Comparison of ENCODE assay signal across 24 cellular contexts in genomic region chr10:122839505-122839904, GRCh38. TPM values are rescaled to one million over a fixed set of nuclear protein-coding genes. Genes with fewer than 3 reads are reported as not detected.
A peak's percentile ranks its signal among the peaks of the same experiment; 100 is the strongest.
DNase-seq lines count a peak whose midpoint lies in the region; ATAC-seq, FAIRE-seq and TF ChIP-seq lines count a peak whose summit lies in the region.
"Had no signal": no experiment of that assay in that cellular context is flagged by ENCODE, and none has a peak within 500 bp of the region (broad histone marks: within the 10 kb centered on the region; RNA-seq: fewer than 3 reads in every experiment).

No MANE protein-coding gene starts in this region.

- no peaks in the 10 kb centered on the region; a peak in 1 of 5 replicates for H3K4me1 ChIP-seq in K562 (replicated peaks in 1 of 2; ENCODE audit: control insufficient read depth in 2 of 2, insufficient read depth in 2 of 2, low read length in 2 of 2)
- H3K4me1 ChIP-seq in MM.1S (ENCODE audit: low read length), result no peaks in the 10 kb centered on the region
- H3K4me1 ChIP-seq: A549; BLaER1 treated with 17β-estradiol and CSF1 and Interleukin-3, amounts not matched to agents 10 nM and 100 nM had no signal

- POLR2A ChIA-PET in activated naive CD8-positive, alpha-beta T cell treated with anti-CD3 and anti-CD28 coated beads, Interleukin-2, amount 10 ng/mL, durations not matched to agents 7 days and 5 days (lab: Charles Lee), result no interaction called here
- POLR2A ChIA-PET in K562 (lab: Yijun Ruan, JAX), result no interaction called here

- no peaks in the 10 kb centered on the region for H4K20me1 ChIP-seq in K562 (replicated peaks; ENCODE audit: control insufficient read depth, insufficient read depth, low read length)
- no peaks in the 10 kb centered on the region for H4K20me1 ChIP-seq in MM.1S (ENCODE audit: insufficient read depth, low read length)
- H4K20me1 ChIP-seq: BLaER1 treated with 17β-estradiol and CSF1 and Interleukin-3, amounts not matched to agents 10 nM and 100 nM had no signal

- FAIRE-seq in K562 (lab: Jason Lieb, UNC), result no peak
- FAIRE-seq: A549, GM12892, GM18507 had no signal

- peaks cover 52% of the 10 kb centered on the region for H3K36me3 Mint-ChIP-seq in activated naive CD8-positive, alpha-beta T cell treated with anti-CD3 and anti-CD28 coated beads, Interleukin-2, amount 10 ng/mL, durations not matched to agents 7 days and 5 days
- peaks cover 51% of the 10 kb centered on the region for H3K36me3 Mint-ChIP-seq in activated naive CD8-positive, alpha-beta T cell treated with anti-CD3 and anti-CD28 coated beads for 36 hours

- no peak overlapping the region for H3K9ac ChIP-seq in K562 (ENCODE audit: insufficient read depth in 1 of 2, low read depth in 2 of 2, low read length in 2 of 2)
- no peak overlapping the region for H3K9ac ChIP-seq in MM.1S (ENCODE audit: low read length)
- H3K9ac ChIP-seq: BLaER1 treated with 17β-estradiol and CSF1 and Interleukin-3, amounts not matched to agents 10 nM and 100 nM had no signal

- no peak overlapping the region for H3K4me2 ChIP-seq in K562 (ENCODE audit: insufficient read depth, low read length)
- no peak overlapping the region for H3K4me2 ChIP-seq in MM.1S (ENCODE audit: low read depth, low read length)
- H3K4me2 ChIP-seq: A549; BLaER1 treated with 17β-estradiol and CSF1 and Interleukin-3, amounts not matched to agents 10 nM and 100 nM had no signal

- CTCF ChIA-PET in K562 (lab: Yijun Ruan, JAX; ENCODE audit: low intra/inter-chr PET ratio), result no interaction called here

- no peak for TF ChIP-seq RAD21 in K562 (CRISPR knock-in tag; conservative IDR thresholded peaks at IDR 0.05 in 1 of 2, IDR thresholded peaks at IDR 0.05 in 1 of 2)

- H3K9me2 ChIP-seq in MM.1S (replicated peaks; ENCODE audit: insufficient read depth, low read length), result no peaks in the 10 kb centered on the region

- no peaks in the 10 kb centered on the region for H3K9me1 ChIP-seq in K562 (ENCODE audit: control insufficient read depth, insufficient read depth, low read length)

- H3K36me3 ChIP-seq in K562 (ENCODE audit: control insufficient read depth, insufficient read depth, low read length), result peaks cover 9% of the 10 kb centered on the region; the same call in 1 of the 3 replicates
- no peaks in the 10 kb centered on the region for H3K36me3 ChIP-seq in MM.1S (replicated peaks; ENCODE audit: insufficient read depth, low read length)

- H3K79me2 ChIP-seq in K562 (ENCODE audit: control insufficient read depth, insufficient read depth, low read length), result no peaks in the 10 kb centered on the region
- H3K79me2 ChIP-seq in MM.1S (ENCODE audit: low read length), result no peaks in the 10 kb centered on the region

- no peaks in the 10 kb centered on the region for H3K9me3 ChIP-seq in K562 (replicated peaks; ENCODE audit: control insufficient read depth, insufficient read depth, low read depth, low read length)
- H3K9me3 ChIP-seq in MM.1S (replicated peaks; ENCODE audit: insufficient read depth, low read length), result no peaks in the 10 kb centered on the region

- no peak overlapping the region for H3K27ac ChIP-seq in K562 (ENCODE audit: extremely low read depth, low read depth, low read length)
- no peak overlapping the region for H3K27ac ChIP-seq in MM.1S (ENCODE audit: low read length)
- H3K27ac ChIP-seq: 22Rv1; A549; BLaER1 treated with 17β-estradiol and CSF1 and Interleukin-3, amounts not matched to agents 10 nM and 100 nM; C4-2B had no signal

- no peak for DNase-seq in activated naive CD8-positive, alpha-beta T cell treated with anti-CD3 and anti-CD28 coated beads, Interleukin-2, amount 10 ng/mL, durations not matched to agents 7 days and 5 days
- DNase-seq in activated naive CD8-positive, alpha-beta T cell treated with anti-CD3 and anti-CD28 coated beads for 36 hours, result no peak
- DNase-seq in K562 (ENCODE audit: extremely low read depth in 1 of 4, low spot score in 3 of 4) (no peak), posterior cingulate gyrus (no peak), MM.1S (no peak)
- DNase-seq: AML-193; CD4-positive, alpha-beta T cell; CD8-positive, alpha-beta memory T cell; COR-L47; DMS 273 treated with DMSO at 0.1 percent for 48 hours; DMS153; DMS53; DMS79; DND-41; EL; GDM1 had no signal

- peak overlapping the region; percentile 59 for H3K27ac Mint-ChIP-seq in activated naive CD8-positive, alpha-beta T cell treated with anti-CD3 and anti-CD28 coated beads, Interleukin-2, amount 10 ng/mL, durations not matched to agents 7 days and 5 days
- no peak overlapping the region for H3K27ac Mint-ChIP-seq in activated naive CD8-positive, alpha-beta T cell treated with anti-CD3 and anti-CD28 coated beads for 36 hours
- H3K27ac Mint-ChIP-seq: B cell; CD4-positive, alpha-beta T cell had no signal

- intact Hi-C loops in K562 (cut with micrococcal nuclease), result no loop called here
- intact Hi-C loops in posterior cingulate gyrus (cut with DNase I), result no loop called here

- H3F3A ChIP-seq in MM.1S (ENCODE audit: insufficient read depth, low read length), result no peaks in the 10 kb centered on the region

- no peaks in the 10 kb centered on the region for H3K27me3 Mint-ChIP-seq in activated naive CD8-positive, alpha-beta T cell treated with anti-CD3 and anti-CD28 coated beads, Interleukin-2, amount 10 ng/mL, durations not matched to agents 7 days and 5 days
- no peaks in the 10 kb centered on the region for H3K27me3 Mint-ChIP-seq in activated naive CD8-positive, alpha-beta T cell treated with anti-CD3 and anti-CD28 coated beads for 36 hours
- H3K27me3 Mint-ChIP-seq: B cell; CD4-positive, alpha-beta T cell; CD8-positive, alpha-beta memory T cell had no signal

- H3K27me3 ChIP-seq in K562 (ENCODE audit: control insufficient read depth in 2 of 2, insufficient read depth in 2 of 2, low read length in 2 of 2) (no peaks in the 10 kb centered on the region), MM.1S (replicated peaks; ENCODE audit: insufficient read depth, low read length) (no peaks in the 10 kb centered on the region)
- H3K27me3 ChIP-seq: BLaER1 treated with 17β-estradiol and CSF1 and Interleukin-3, amounts not matched to agents 10 nM and 100 nM had no signal

- ATAC-seq in activated naive CD8-positive, alpha-beta T cell treated with anti-CD3 and anti-CD28 coated beads, Interleukin-2, amount 10 ng/mL, durations not matched to agents 7 days and 5 days (ENCODE audit: low read depth), result no peak
- no peak for ATAC-seq in K562
- ATAC-seq: A549 had no signal

- BruUV-seq in K562 (replicated peaks; lab: Mats Ljungman, UMichigan), result no TSS peak

- in situ Hi-C loops in K562 (cut with MboI), result no loop called here

- TF ChIP-seq EP300 in K562 (IDR thresholded peaks at IDR 0.05; ENCODE audit: low read length), result no peak

- H2AFZ ChIP-seq in K562 (ENCODE audit: low read depth, low read length) (no peak overlapping the region), MM.1S (ENCODE audit: low read length) (no peak overlapping the region)

- no peak for TF ChIP-seq POLR2A in K562 (conservative IDR thresholded peaks at IDR 0.05)

- H3K4me3 ChIP-seq in K562 (no peak overlapping the region), MM.1S (ENCODE audit: low read length) (no peak overlapping the region)
- H3K4me3 ChIP-seq: A549; BLaER1 treated with 17β-estradiol and CSF1 and Interleukin-3, amounts not matched to agents 10 nM and 100 nM had no signal

- no peak overlapping the region for H3K4me3 Mint-ChIP-seq in activated naive CD8-positive, alpha-beta T cell treated with anti-CD3 and anti-CD28 coated beads, Interleukin-2, amount 10 ng/mL, durations not matched to agents 7 days and 5 days
- no peak overlapping the region for H3K4me3 Mint-ChIP-seq in activated naive CD8-positive, alpha-beta T cell treated with anti-CD3 and anti-CD28 coated beads for 36 hours
- H3K4me3 Mint-ChIP-seq: B cell; CD4-positive, alpha-beta T cell; CD8-positive, alpha-beta memory T cell had no signal

- TF ChIP-seq CTCF in K562 (IDR thresholded peaks at IDR 0.05 in 2 of 3, conservative IDR thresholded peaks at IDR 0.05 in 1 of 3; ENCODE audit: insufficient read depth in 2 of 3, low read depth in 1 of 3, low read length in 3 of 3) (no peak), MM.1S (IDR thresholded peaks at IDR 0.05; ENCODE audit: low read length) (no peak)

- H3K9me3 Mint-ChIP-seq in activated naive CD8-positive, alpha-beta T cell treated with anti-CD3 and anti-CD28 coated beads, Interleukin-2, amount 10 ng/mL, durations not matched to agents 7 days and 5 days, result peaks cover 2% of the 10 kb centered on the region
- peaks cover 3% of the 10 kb centered on the region for H3K9me3 Mint-ChIP-seq in activated naive CD8-positive, alpha-beta T cell treated with anti-CD3 and anti-CD28 coated beads for 36 hours

- peaks cover 2% of the 10 kb centered on the region for H3K4me1 Mint-ChIP-seq in activated naive CD8-positive, alpha-beta T cell treated with anti-CD3 and anti-CD28 coated beads, Interleukin-2, amount 10 ng/mL, durations not matched to agents 7 days and 5 days
- H3K4me1 Mint-ChIP-seq in activated naive CD8-positive, alpha-beta T cell treated with anti-CD3 and anti-CD28 coated beads for 36 hours, result no peaks in the 10 kb centered on the region
- H3K4me1 Mint-ChIP-seq: B cell; CD8-positive, alpha-beta memory T cell had no signal

RNA-seq across cellular contexts. Expression of gene CUZD1, which starts 6.2 kb away (rescaled TPM):
- total RNA-seq in activated naive CD8-positive, alpha-beta T cell treated with anti-CD3 and anti-CD28 coated beads, Interleukin-2, amount 10 ng/mL, durations not matched to agents 7 days and 5 days, result 1 to 10 TPM; 3.0 to 3.4 TPM
- total RNA-seq in activated naive CD8-positive, alpha-beta T cell treated with anti-CD3 and anti-CD28 coated beads for 36 hours, result 1 to 10 TPM; 1.7 to 2.0 TPM
- 3.1 and 3.5 TPM in 2 replicates for total RNA-seq in K562 (2011; cell fraction: chromatin; rRNA removed; ENCODE audit: low replicate concordance)
- total RNA-seq in K562 (2011; cell fraction: nucleolus; rRNA removed), result 1.3 and 1.7 TPM in 2 replicates
- 2.3 and 2.7 TPM in 2 replicates for total RNA-seq in K562 (2011; cell fraction: nucleoplasm; rRNA removed)
- total RNA-seq in K562 (2014; rRNA removed) (0.95 and 1.0 TPM in 2 replicates), K562 (2014; rRNA removed; fragmentation: Illumina TruSeq; extraction: Trizol) (0.83 and 0.87 TPM in 2 replicates), K562 (2015; rRNA removed; fragmentation: Illumina TruSeq; extraction: Trizol) (1.5 and 1.7 TPM in 2 replicates), K562 (2021) (1.3 and 1.5 TPM in 2 replicates)
- polyA plus RNA-seq in K562 (2011; rRNA removed) (1.4 and 1.7 TPM in 2 replicates), K562 (2014; fragmentation: Illumina TruSeq; extraction: Trizol) (1.1 and 1.2 TPM in 2 replicates), K562 (2014; fragmentation: Nextera tagmentation; extraction: Ambion mirVana) (1 to 10 TPM in 1 of 2 experiments, under 1 TPM in 1; 0.51 to 1.1 TPM), K562 (2014; rRNA removed) (1.0 and 1.1 TPM in 2 replicates)
- 0.67 and 1.2 TPM in 2 replicates for polyA plus RNA-seq in K562 (2011; cell fraction: cytosol; rRNA removed)
- 6.1 and 7.5 TPM in 2 replicates for polyA plus RNA-seq in K562 (2011; cell fraction: nucleus; rRNA removed)
- polyA plus RNA-seq in K562 (2012), result 0.57 and 1.3 TPM in 2 replicates
- polyA minus RNA-seq in K562 (2011; rRNA and poly(A)+ RNA removed), result 1.2 and 1.6 TPM in 2 replicates
- polyA minus RNA-seq in K562 (2011; cell fraction: cytosol; rRNA and poly(A)+ RNA removed), result 0.48 TPM in 1 of 2 replicates, not detected in the other
- 1.8 and 5.0 TPM in 2 replicates for polyA minus RNA-seq in K562 (2011; cell fraction: nucleus; rRNA and poly(A)+ RNA removed)
- total RNA-seq: A172 had no signal

RNA-seq across cellular contexts. Expression of gene FAM24B, which starts 39.9 kb away (rescaled TPM):
- 10 to 100 TPM; 15.8 to 19.1 TPM for total RNA-seq in activated naive CD8-positive, alpha-beta T cell treated with anti-CD3 and anti-CD28 coated beads, Interleukin-2, amount 10 ng/mL, durations not matched to agents 7 days and 5 days
- total RNA-seq in activated naive CD8-positive, alpha-beta T cell treated with anti-CD3 and anti-CD28 coated beads for 36 hours, result 10 to 100 TPM; 11.2 to 12.8 TPM
- 7.0 and 17.2 TPM in 2 replicates for total RNA-seq in K562 (2011; cell fraction: chromatin; rRNA removed; ENCODE audit: low replicate concordance)
- 4.0 and 4.6 TPM in 2 replicates for total RNA-seq in K562 (2011; cell fraction: nucleolus; rRNA removed)
- 8.1 and 16.4 TPM in 2 replicates for total RNA-seq in K562 (2011; cell fraction: nucleoplasm; rRNA removed)
- total RNA-seq in K562 (2014; rRNA removed) (6.4 and 9.4 TPM in 2 replicates), K562 (2014; rRNA removed; fragmentation: Illumina TruSeq; extraction: Trizol) (7.6 and 8.5 TPM in 2 replicates), K562 (2015; rRNA removed; fragmentation: Illumina TruSeq; extraction: Trizol) (5.9 and 7.1 TPM in 2 replicates), K562 (2021) (5.9 and 8.7 TPM in 2 replicates)
- polyA plus RNA-seq in K562 (2011; rRNA removed) (6.0 and 8.4 TPM in 2 replicates), K562 (2014; fragmentation: Illumina TruSeq; extraction: Trizol) (7.9 and 9.2 TPM in 2 replicates), K562 (2014; fragmentation: Nextera tagmentation; extraction: Ambion mirVana) (10 to 100 TPM; 14.5 to 19.6 TPM), K562 (2014; rRNA removed) (14.5 TPM in 2 replicates)
- polyA plus RNA-seq in K562 (2011; cell fraction: cytosol; rRNA removed), result 3.1 and 7.9 TPM in 2 replicates
- 18.7 and 18.9 TPM in 2 replicates for polyA plus RNA-seq in K562 (2011; cell fraction: nucleus; rRNA removed)
- polyA plus RNA-seq in K562 (2012), result 8.5 and 11.3 TPM in 2 replicates
- polyA minus RNA-seq in K562 (2011; rRNA and poly(A)+ RNA removed), result 3.6 and 5.2 TPM in 2 replicates
- 1.9 and 3.2 TPM in 2 replicates for polyA minus RNA-seq in K562 (2011; cell fraction: cytosol; rRNA and poly(A)+ RNA removed)
- polyA minus RNA-seq in K562 (2011; cell fraction: nucleus; rRNA and poly(A)+ RNA removed), result 8.1 and 9.0 TPM in 2 replicates
- total RNA-seq: A172 had no signal
